ENCODE assay signal across 20 cellular contexts in genomic region chr19:8302734-8303133, GRCh38. TPM values are rescaled to one million over a fixed set of nuclear protein-coding genes. Genes with fewer than 3 reads are reported as not detected.
DNase-seq lines count a peak whose midpoint lies in the region; ATAC-seq lines count a peak whose summit lies in the region.
"Had no signal": no experiment of that assay in that cellular context is flagged by ENCODE, and none has a peak within 500 bp of the region (broad histone marks: within the 10 kb centered on the region; RNA-seq: fewer than 3 reads in every experiment).

No MANE protein-coding gene starts in this region.

- no peak for ATAC-seq in activated naive CD8-positive, alpha-beta T cell treated with anti-CD3 and anti-CD28 coated beads, Interleukin-2, amount 50 U/mL, for 24 hours
- ATAC-seq: body of pancreas; HCT116; stimulated activated naive CD8-positive, alpha-beta T cell treated with anti-CD3 and anti-CD28 coated beads, Interleukin-15, amount 100 ng/mL, for 72 hours had no signal

- DNase-seq in stimulated activated CD4-positive, alpha-beta T cell treated with anti-CD3 and anti-CD28 coated beads, Interleukin-4, amount 100 ng/mL, for 24 hours, result peak; percentile 2
- DNase-seq in stimulated activated CD4-positive, alpha-beta T cell treated with anti-CD3 and anti-CD28 coated beads, Interleukin-4, amount 100 ng/mL, for 4 hours, result no peak
- peak; percentile 1 for DNase-seq in activated naive CD8-positive, alpha-beta T cell treated with anti-CD3 and anti-CD28 coated beads, Interleukin-2, amount 50 U/mL, for 24 hours
- DNase-seq in mesenteric fat pad (ENCODE audit: low spot score), result peak; percentile 57
- DNase-seq in SIG-M5 treated with dmso at 0.1 percent for 504 hours (lab: John Stamatoyannopoulos, UW; ENCODE audit: unreplicated experiment), result no peak
- DNase-seq in NCI-H1092 treated with DMSO at 0.1 percent for 48 hours (lab: John Stamatoyannopoulos, UW), result no peak
- DNase-seq in NCI-H345 (lab: John Stamatoyannopoulos, UW), result no peak
- DNase-seq: Calu3, cortex of kidney, hippocampal formation, KBM-7, NCI-H1048, NCI-H2081, retina, SHP77 treated with DMSO at 0.1 percent for 48 hours had no signal

- peaks cover 17% of the 10 kb centered on the region for H3K36me3 Mint-ChIP-seq in activated naive CD8-positive, alpha-beta T cell treated with anti-CD3 and anti-CD28 coated beads, Interleukin-2, amount 50 U/mL, for 24 hours (ENCODE audit: low read depth)

- H3K27me3 Mint-ChIP-seq in activated naive CD8-positive, alpha-beta T cell treated with anti-CD3 and anti-CD28 coated beads, Interleukin-2, amount 50 U/mL, for 24 hours, result no peaks in the 10 kb centered on the region
- H3K27me3 Mint-ChIP-seq: activated naive CD4-positive, alpha-beta T cell treated with anti-CD3 and anti-CD28 coated beads, Interleukin-2, amount 50 U/mL, for 24 hours; B cell; stimulated activated naive CD8-positive, alpha-beta T cell treated with anti-CD3 and anti-CD28 coated beads, Interleukin-15, amount 100 ng/mL, for 72 hours had no signal

- no peak overlapping the region for H3K4me3 Mint-ChIP-seq in activated naive CD8-positive, alpha-beta T cell treated with anti-CD3 and anti-CD28 coated beads, Interleukin-2, amount 50 U/mL, for 24 hours
- H3K4me3 Mint-ChIP-seq: activated naive CD4-positive, alpha-beta T cell treated with anti-CD3 and anti-CD28 coated beads, Interleukin-2, amount 50 U/mL, for 24 hours; B cell; stimulated activated naive CD8-positive, alpha-beta T cell treated with anti-CD3 and anti-CD28 coated beads, Interleukin-15, amount 100 ng/mL, for 72 hours had no signal

- H3K27ac Mint-ChIP-seq in activated naive CD8-positive, alpha-beta T cell treated with anti-CD3 and anti-CD28 coated beads, Interleukin-2, amount 50 U/mL, for 24 hours, result no peak overlapping the region
- H3K27ac Mint-ChIP-seq: activated naive CD4-positive, alpha-beta T cell treated with anti-CD3 and anti-CD28 coated beads, Interleukin-2, amount 50 U/mL, for 24 hours; B cell had no signal

- no peaks in the 10 kb centered on the region for H3K9me3 Mint-ChIP-seq in activated naive CD8-positive, alpha-beta T cell treated with anti-CD3 and anti-CD28 coated beads, Interleukin-2, amount 50 U/mL, for 24 hours
- H3K9me3 Mint-ChIP-seq: activated naive CD4-positive, alpha-beta T cell treated with anti-CD3 and anti-CD28 coated beads, Interleukin-2, amount 50 U/mL, for 24 hours; stimulated activated naive CD8-positive, alpha-beta T cell treated with anti-CD3 and anti-CD28 coated beads, Interleukin-15, amount 100 ng/mL, for 72 hours had no signal

- peaks cover 18% of the 10 kb centered on the region for H3K4me1 Mint-ChIP-seq in activated naive CD8-positive, alpha-beta T cell treated with anti-CD3 and anti-CD28 coated beads, Interleukin-2, amount 50 U/mL, for 24 hours

RNA-seq across cellular contexts. Expression of gene CD320, which starts 5.4 kb away (rescaled TPM):
- total RNA-seq in mesenteric fat pad, result 55.2 TPM

RNA-seq across cellular contexts. Expression of gene NDUFA7, which starts 18.4 kb away (rescaled TPM):
- total RNA-seq in mesenteric fat pad, result 39.9 TPM

RNA-seq across cellular contexts. Expression of gene RPS28, which starts 18.6 kb away (rescaled TPM):
- total RNA-seq in mesenteric fat pad, result 1,239 TPM

RNA-seq across cellular contexts. Expression of gene KANK3, which starts 40.3 kb away (rescaled TPM):
- total RNA-seq in mesenteric fat pad, result 28.6 TPM
- total RNA-seq: Calu3 had no signal

Comparison
In these comparisons a context has a peak if more than half of its experiments do, and no peak if none do; other contexts are left out.
1. DNase-seq: peak in stimulated activated CD4-positive, alpha-beta T cell treated with anti-CD3 and anti-CD28 coated beads, Interleukin-4, amount 100 ng/mL, for 24 hours (single experiment), activated naive CD8-positive, alpha-beta T cell treated with anti-CD3 and anti-CD28 coated beads, Interleukin-2, amount 50 U/mL, for 24 hours (single experiment) and mesenteric fat pad (single experiment); none in stimulated activated CD4-positive, alpha-beta T cell treated with anti-CD3 and anti-CD28 coated beads, Interleukin-4, amount 100 ng/mL, for 4 hours (0 of 2), SIG-M5 treated with dmso at 0.1 percent for 504 hours (single experiment), NCI-H1092 treated with DMSO at 0.1 percent for 48 hours (single experiment) and NCI-H345 (single experiment).